8 cellular contexts compared by ENCODE assay signal in the genomic region with DNA sequence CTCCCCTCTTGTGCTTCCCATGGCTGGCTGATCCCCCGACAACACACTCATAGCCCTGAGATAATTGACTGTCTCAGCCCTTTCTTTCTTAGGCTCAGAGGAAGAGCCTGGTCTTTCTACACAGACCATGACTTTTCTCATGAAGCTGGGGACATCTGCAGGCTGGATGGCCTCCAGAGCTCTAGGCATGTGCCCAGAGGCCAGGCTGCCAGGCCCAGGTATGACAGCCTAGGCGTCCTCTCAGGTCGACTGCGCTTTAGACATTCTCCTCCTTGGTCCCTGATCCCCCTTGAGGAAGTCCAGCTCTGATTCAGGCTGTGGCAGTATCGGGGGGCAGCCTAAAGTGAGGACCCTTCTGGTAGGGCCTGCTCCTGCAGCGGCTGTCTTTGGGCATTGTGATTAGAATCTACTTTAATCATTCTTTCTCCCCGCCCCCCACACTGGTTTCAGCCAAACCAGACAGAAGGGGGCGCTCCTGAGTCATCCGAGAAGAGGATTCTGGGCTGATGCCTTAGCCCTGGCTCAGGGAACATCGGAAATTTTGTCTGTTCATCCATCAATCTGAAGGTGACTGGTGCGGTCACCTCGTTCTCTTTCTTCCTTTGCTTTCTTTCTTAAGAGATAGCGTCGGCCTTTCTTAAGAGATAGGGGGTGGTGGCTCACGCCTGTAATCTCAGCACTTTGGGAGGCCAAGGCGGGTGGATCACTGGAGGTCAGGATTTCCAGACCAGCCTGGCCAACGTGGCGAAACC.
DNase-seq lines count a peak whose midpoint lies in the region; ATAC-seq and TF ChIP-seq lines count a peak whose summit lies in the region.

No MANE protein-coding gene starts in this region.

- peaks cover 5% of the 10 kb centered on the region for H3K4me1 Mint-ChIP-seq in T-helper 17 cell

- TF ChIP-seq EP300 in sigmoid colon (IDR thresholded peaks at IDR 0.05) = no peak

- H3K27ac Mint-ChIP-seq in T-helper 17 cell = no peak overlapping the region

- peaks cover 2% of the 10 kb centered on the region for H3K36me3 Mint-ChIP-seq in T-helper 17 cell (ENCODE audit: low read depth)

- H3K9me3 ChIP-seq in Loucy (ENCODE audit: insufficient read depth, low read depth, low read length) = no peaks in the 10 kb centered on the region
- H3K9me3 ChIP-seq in T-helper 17 cell (ENCODE audit: control insufficient read depth, low read length, poor library complexity, severe bottlenecking) = no peaks in the 10 kb centered on the region
- no peaks in the 10 kb centered on the region for H3K9me3 ChIP-seq in sigmoid colon

- H3K9me2 ChIP-seq in Loucy (replicated peaks; ENCODE audit: low read depth, low read length) = no peaks in the 10 kb centered on the region

- H3K4me1 ChIP-seq in Loucy (ENCODE audit: insufficient read depth, low read length, poor library complexity, severe bottlenecking) = no peaks in the 10 kb centered on the region
- no peaks in the 10 kb centered on the region for H3K4me1 ChIP-seq in sigmoid colon

- ATAC-seq in T-helper 17 cell (peak; percentile 73), HG03159 (IDR thresholded peaks at IDR 0.05; ENCODE audit: unreplicated experiment) (no peak), HG03469 (IDR thresholded peaks at IDR 0.05; ENCODE audit: unreplicated experiment) (no peak)

- no peak overlapping the region for H3K4me2 ChIP-seq in Loucy (ENCODE audit: low read depth, low read length, poor library complexity, severe bottlenecking)

- TF ChIP-seq CTCF in Loucy (conservative IDR thresholded peaks at IDR 0.05; ENCODE audit: low read length) (peak; percentile 94), sigmoid colon (IDR thresholded peaks at IDR 0.05) (peak in 3 of 4 experiments; percentile 27 to 46 (median 36))

- TF ChIP-seq POLR2A in sigmoid colon (IDR thresholded peaks at IDR 0.05) = no peak

- no peaks in the 10 kb centered on the region for H3K79me2 ChIP-seq in Loucy (ENCODE audit: insufficient read depth, low read length)

- no peaks in the 10 kb centered on the region for H3F3A ChIP-seq in Loucy (ENCODE audit: low read depth)

- DNase-seq in DMS53 (lab: John Stamatoyannopoulos, UW) (peak; percentile 90), T-helper 17 cell (peak; percentile 51 to 68 (median 52)), amniotic stem cell (lab: John Stamatoyannopoulos, UW) (peak; percentile 56), hepatic stellate cell (ENCODE audit: low spot score) (peak; percentile 64), sigmoid colon (no peak)

- intact Hi-C loops in sigmoid colon (cut with DNase I) = loop anchor here (5.0 kb wide), 1 partner anchor 621 kb away; no protein-coding TSS in a partner anchor

- H3K27ac ChIP-seq in sigmoid colon = no peak overlapping the region

- peaks cover 84% of the 10 kb centered on the region for H3K27me3 Mint-ChIP-seq in T-helper 17 cell

- H3K27me3 ChIP-seq in Loucy (ENCODE audit: insufficient read depth, low read length, poor library complexity, severe bottlenecking) (peaks cover 47% of the 10 kb centered on the region), sigmoid colon (no peaks in the 10 kb centered on the region)

- H4K20me1 ChIP-seq in Loucy (ENCODE audit: insufficient read depth, low read length, poor library complexity, severe bottlenecking) = no peaks in the 10 kb centered on the region

- H3K4me3 ChIP-seq in Loucy (ENCODE audit: low read length, poor library complexity, severe bottlenecking) (no peak overlapping the region), sigmoid colon (no peak overlapping the region)

- no peak overlapping the region for H3K9ac ChIP-seq in Loucy (ENCODE audit: low read depth, low read length, poor library complexity, severe bottlenecking)

- H2AFZ ChIP-seq in Loucy (ENCODE audit: low read length) = no peak overlapping the region

- H3K4me3 Mint-ChIP-seq in T-helper 17 cell = no peak overlapping the region

- WGBS in sigmoid colon, 2 donors = 50 to 53% methylated on average over 18 of the region's 18 CpGs

- no peaks in the 10 kb centered on the region for H3K36me3 ChIP-seq in Loucy (ENCODE audit: insufficient read depth, low read length)
- H3K36me3 ChIP-seq in sigmoid colon = no peaks in the 10 kb centered on the region
